Comparison of ENCODE assay signal across 9 cellular contexts in genomic region chr6:158666637-158667359, GRCh38. TPM values are rescaled to one million over a fixed set of nuclear protein-coding genes. Genes with fewer than 3 reads are reported as not detected.
A peak's percentile ranks its signal among the peaks of the same experiment; 100 is the strongest.
DNase-seq lines count a peak whose midpoint lies in the region; ATAC-seq, FAIRE-seq and TF ChIP-seq lines count a peak whose summit lies in the region.
"Had no signal": no experiment of that assay in that cellular context is flagged by ENCODE, and none has a peak within 500 bp of the region (broad histone marks: within the 10 kb centered on the region; RNA-seq: fewer than 3 reads in every experiment).

No MANE protein-coding gene starts in this region.

- intact Hi-C loops in prostate gland (cut with DNase I) (no loop called here), lower leg skin (cut with DNase I; ENCODE audit: low total_unique reads) (no loop called here)

- H3K27ac ChIP-seq in prostate gland, result peak overlapping the region; percentile 55 to 65
- H3K27ac ChIP-seq: SK-N-MC had no signal

- TF ChIP-seq CTCF in prostate gland (IDR thresholded peaks at IDR 0.05), result no peak
- TF ChIP-seq CTCF in lower leg skin (IDR thresholded peaks at IDR 0.05), result no peak

- no peak for FAIRE-seq in RCC 7860 (lab: Jason Lieb, UNC)

- no peak overlapping the region for H3K4me3 ChIP-seq in prostate gland
- H3K4me3 ChIP-seq in lower leg skin (ENCODE audit: low read depth, poor library complexity, severe bottlenecking), result no peak overlapping the region
- H3K4me3 ChIP-seq: SK-N-MC had no signal

- TF ChIP-seq POLR2A in prostate gland (IDR thresholded peaks at IDR 0.05) (no peak), lower leg skin (IDR thresholded peaks at IDR 0.05) (no peak)

- ATAC-seq in HG02798 (IDR thresholded peaks at IDR 0.05; ENCODE audit: poor library complexity, unreplicated experiment), result no peak

- H3K36me3 ChIP-seq in prostate gland, result no peaks in the 10 kb centered on the region

- 43% methylated on average over 14 of the region's 14 CpGs for WGBS in prostate gland
- 67 to 77% methylated on average over 14 of the region's 14 CpGs for WGBS in lower leg skin, 2 donors

- DNase-seq in GM04503 (ENCODE audit: low read depth) (peak; percentile 77), NCI-H510A treated with DMSO at 0.1 percent for 48 hours (lab: John Stamatoyannopoulos, UW) (peak; percentile 80), fibroblast of peridontal ligament (ENCODE audit: extremely low read depth) (peak; percentile 88), prostate gland (ENCODE audit: low spot score) (peak; percentile 77), RCC 7860 (ENCODE audit: low spot score) (no peak), dermis blood vessel endothelial cell (no peak), lower leg skin (ENCODE audit: low spot score in 2 of 2) (no peak)

- no peaks in the 10 kb centered on the region for H3K27me3 ChIP-seq in prostate gland (replicated peaks; ENCODE audit: insufficient read depth)

- peaks cover 7% of the 10 kb centered on the region for H3K4me1 ChIP-seq in prostate gland (replicated peaks)

- H3K9me3 ChIP-seq in prostate gland, result no peaks in the 10 kb centered on the region

RNA-seq across cellular contexts. Expression of gene SYTL3, which starts 16.9 kb away (rescaled TPM):
- total RNA-seq in prostate gland, result 10 to 100 TPM in 1 of 2 donors, 1 to 10 TPM in 1; 9.9 to 12.1 TPM
- 0.70 and 0.85 TPM in 2 replicates for total RNA-seq in dermis blood vessel endothelial cell
- total RNA-seq in lower leg skin, result 1 to 10 TPM; 1.8 to 5.7 (median 2.9) TPM

RNA-seq across cellular contexts. Expression of gene DYNLT1, which starts 22.3 kb away (rescaled TPM):
- total RNA-seq in prostate gland (100 to 1,000 TPM in 1 of 2 donors, 10 to 100 TPM in 1; 95.9 to 138 TPM), dermis blood vessel endothelial cell (68.1 and 80.2 TPM in 2 replicates), lower leg skin (10 to 100 TPM; 27.0 to 48.6 (median 36.3) TPM)

Comparison
In these comparisons a context has a peak if more than half of its experiments do, and no peak if none do; other contexts are left out.
1. DNase-seq: peak in GM04503 (single experiment), NCI-H510A treated with DMSO at 0.1 percent for 48 hours (single experiment), fibroblast of peridontal ligament (single experiment) and prostate gland (single experiment); none in RCC 7860 (single experiment), dermis blood vessel endothelial cell (single experiment) and lower leg skin (0 of 2).